1 cellular context compared by ENCODE assay signal in the genomic region with DNA sequence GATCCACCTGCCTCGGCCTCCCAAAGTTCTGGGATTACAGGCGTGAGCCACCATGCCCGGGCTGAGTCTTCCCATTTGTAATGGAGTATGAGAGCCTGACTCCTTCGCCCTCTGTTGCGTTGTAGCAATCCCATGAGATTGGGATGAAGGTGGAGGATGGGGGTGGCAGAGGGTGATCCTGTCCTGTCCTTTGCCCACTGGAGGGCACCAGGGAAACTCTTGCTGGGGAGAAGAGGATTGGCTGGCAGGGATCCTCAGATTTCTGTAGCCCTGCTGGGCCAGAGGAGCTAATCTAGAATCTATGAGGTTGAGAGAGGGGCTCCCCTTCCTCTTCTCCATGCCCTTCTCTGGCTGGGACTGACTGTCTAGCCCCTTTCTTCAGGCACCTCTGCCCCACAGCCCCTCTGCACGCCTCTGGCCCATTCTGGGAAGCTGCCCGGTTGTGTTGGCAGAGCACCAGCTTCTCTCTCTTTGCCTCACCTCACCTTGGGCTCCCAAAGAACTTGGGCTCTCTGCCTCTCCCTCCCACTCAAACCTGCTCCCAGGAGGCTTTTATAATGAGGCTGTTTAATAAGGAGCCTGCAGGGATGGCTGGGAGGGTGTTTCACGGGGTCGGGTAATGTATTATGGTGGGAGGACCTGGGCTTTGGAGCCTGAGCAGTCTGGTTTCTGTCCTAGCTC.
TF ChIP-seq lines count a peak whose summit lies in the region.

No MANE protein-coding gene starts in this region.

TF ChIP-seq in HCT116, 20 proteins besides CTCF, POLR2A, EP300 and RAD21 (continued from another document):
- TF ChIP-seq, protein P1, sequence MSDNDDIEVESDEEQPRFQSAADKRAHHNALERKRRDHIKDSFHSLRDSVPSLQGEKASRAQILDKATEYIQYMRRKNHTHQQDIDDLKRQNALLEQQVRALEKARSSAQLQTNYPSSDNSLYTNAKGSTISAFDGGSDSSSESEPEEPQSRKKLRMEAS (IDR thresholded peaks at IDR 0.05), result no peak
- TF ChIP-seq SIN3A (IDR thresholded peaks at IDR 0.05; ENCODE audit: low read depth) (no peak), POLR2AphosphoS5 (IDR thresholded peaks at IDR 0.05; ENCODE audit: low read depth, low read length) (no peak), ZFX (IDR thresholded peaks at IDR 0.05) (no peak), EGR1 (IDR thresholded peaks at IDR 0.05; ENCODE audit: low read depth) (no peak), SRF (IDR thresholded peaks at IDR 0.05; ENCODE audit: low read depth) (no peak), TCF7L2 (IDR thresholded peaks at IDR 0.05; ENCODE audit: borderline replicate concordance, extremely low read depth, insufficient read depth, insufficient read length) (no peak)
- TF ChIP-seq, protein P2, sequence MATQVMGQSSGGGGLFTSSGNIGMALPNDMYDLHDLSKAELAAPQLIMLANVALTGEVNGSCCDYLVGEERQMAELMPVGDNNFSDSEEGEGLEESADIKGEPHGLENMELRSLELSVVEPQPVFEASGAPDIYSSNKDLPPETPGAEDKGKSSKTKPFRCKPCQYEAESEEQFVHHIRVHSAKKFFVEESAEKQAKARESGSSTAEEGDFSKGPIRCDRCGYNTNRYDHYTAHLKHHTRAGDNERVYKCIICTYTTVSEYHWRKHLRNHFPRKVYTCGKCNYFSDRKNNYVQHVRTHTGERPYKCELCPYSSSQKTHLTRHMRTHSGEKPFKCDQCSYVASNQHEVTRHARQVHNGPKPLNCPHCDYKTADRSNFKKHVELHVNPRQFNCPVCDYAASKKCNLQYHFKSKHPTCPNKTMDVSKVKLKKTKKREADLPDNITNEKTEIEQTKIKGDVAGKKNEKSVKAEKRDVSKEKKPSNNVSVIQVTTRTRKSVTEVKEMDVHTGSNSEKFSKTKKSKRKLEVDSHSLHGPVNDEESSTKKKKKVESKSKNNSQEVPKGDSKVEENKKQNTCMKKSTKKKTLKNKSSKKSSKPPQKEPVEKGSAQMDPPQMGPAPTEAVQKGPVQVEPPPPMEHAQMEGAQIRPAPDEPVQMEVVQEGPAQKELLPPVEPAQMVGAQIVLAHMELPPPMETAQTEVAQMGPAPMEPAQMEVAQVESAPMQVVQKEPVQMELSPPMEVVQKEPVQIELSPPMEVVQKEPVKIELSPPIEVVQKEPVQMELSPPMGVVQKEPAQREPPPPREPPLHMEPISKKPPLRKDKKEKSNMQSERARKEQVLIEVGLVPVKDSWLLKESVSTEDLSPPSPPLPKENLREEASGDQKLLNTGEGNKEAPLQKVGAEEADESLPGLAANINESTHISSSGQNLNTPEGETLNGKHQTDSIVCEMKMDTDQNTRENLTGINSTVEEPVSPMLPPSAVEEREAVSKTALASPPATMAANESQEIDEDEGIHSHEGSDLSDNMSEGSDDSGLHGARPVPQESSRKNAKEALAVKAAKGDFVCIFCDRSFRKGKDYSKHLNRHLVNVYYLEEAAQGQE (IDR thresholded peaks at IDR 0.05; ENCODE audit: low read depth), result no peak
